23 cellular contexts compared by ENCODE assay signal in the genomic region with DNA sequence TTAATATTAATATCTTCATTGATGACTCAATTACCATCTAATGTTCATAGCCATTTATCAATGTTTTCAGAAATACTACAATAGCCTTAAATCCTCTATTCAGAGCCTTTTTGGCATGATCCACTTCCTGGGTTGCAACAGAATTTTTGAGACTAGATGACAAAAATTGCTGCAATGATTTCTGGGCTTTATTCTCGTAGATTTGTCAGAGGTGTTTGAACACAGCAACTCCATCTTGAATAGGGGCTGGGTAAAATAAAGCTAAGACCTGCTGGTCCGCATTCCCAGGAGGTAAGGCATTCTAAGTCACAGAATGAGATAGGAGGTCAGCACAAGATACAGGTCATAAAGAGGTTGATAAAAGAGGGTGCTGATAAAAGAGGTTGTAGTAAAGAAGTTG.
A peak's percentile ranks its signal among the peaks of the same experiment; 100 is the strongest.
DNase-seq lines count a peak whose midpoint lies in the region; FAIRE-seq and TF ChIP-seq lines count a peak whose summit lies in the region.
"Had no signal": no experiment of that assay in that cellular context is flagged by ENCODE, and none has a peak within 500 bp of the region (broad histone marks: within the 10 kb centered on the region; RNA-seq: fewer than 3 reads in every experiment).

No MANE protein-coding gene starts in this region.

- no peaks in the 10 kb centered on the region for H3K27me3 Mint-ChIP-seq in MCF 10A (ENCODE audit: insufficient read depth, unreplicated experiment)
- H3K27me3 Mint-ChIP-seq: B cell; CD4-positive, CD25-positive, alpha-beta regulatory T cell had no signal

- DNase-seq in MCF 10A (ENCODE audit: unreplicated experiment) (no peak), breast epithelium (ENCODE audit: low spot score in 2 of 2) (no peak), H1 (ENCODE audit: low read depth in 1 of 2, low spot score in 2 of 2) (no peak), keratinocyte (ENCODE audit: low read depth, low spot score) (no peak), trophoblast cell (peak; percentile 70 to 88), MV-4-11 (lab: John Stamatoyannopoulos, UW) (no peak), esophagus squamous epithelium (lab: John Stamatoyannopoulos, UW) (no peak), RPMI8226 (no peak)
- DNase-seq: CD4-positive, CD25-positive, alpha-beta regulatory T cell; CD8-positive, alpha-beta T cell; DMS153; EL; GDM1 had no signal

- H4K20me1 ChIP-seq in H1 (replicated peaks in 1 of 2; ENCODE audit: control insufficient read depth in 1 of 2, insufficient read depth in 2 of 2, low read length in 2 of 2) (no peaks in the 10 kb centered on the region), keratinocyte (ENCODE audit: control insufficient read depth, extremely low read depth, insufficient read depth, low read length) (no peaks in the 10 kb centered on the region)
- H4K20me1 ChIP-seq: BLaER1 had no signal

- POLR2A ChIA-PET in MCF 10A (lab: Yijun Ruan, JAX) (interaction anchor here (0.7 kb wide), 1 partner anchor 593 kb away, joined by 6 read pairs; no protein-coding TSS in a partner anchor), H1 (lab: Charles Lee; ENCODE audit: partially characterized antibody) (no interaction called here)

- no peak overlapping the region for H2BK15ac ChIP-seq in H1 (ENCODE audit: low read length)

- no peaks in the 10 kb centered on the region for H3K27me3 ChIP-seq in breast epithelium
- no peaks in the 10 kb centered on the region for H3K27me3 ChIP-seq in H1 (replicated peaks in 1 of 4; ENCODE audit: control insufficient read depth in 3 of 4, extremely low read depth in 1 of 4, insufficient read depth in 3 of 4, low read length in 3 of 4)
- H3K27me3 ChIP-seq in keratinocyte (ENCODE audit: control insufficient read depth, extremely low read depth, insufficient read depth, low read length), result no peaks in the 10 kb centered on the region
- H3K27me3 ChIP-seq in trophoblast cell (ENCODE audit: insufficient read depth, low read length), result no peaks in the 10 kb centered on the region
- H3K27me3 ChIP-seq in esophagus squamous epithelium, result no peaks in the 10 kb centered on the region
- H3K27me3 ChIP-seq: BLaER1 had no signal

- peak overlapping the region; percentile 68 for H3K27ac Mint-ChIP-seq in MCF 10A (ENCODE audit: low read depth, unreplicated experiment)
- H3K27ac Mint-ChIP-seq: B cell; CD4-positive, CD25-positive, alpha-beta regulatory T cell; CD8-positive, alpha-beta T cell; GM23338 had no signal

- H4K91ac ChIP-seq in H1 (replicated peaks; ENCODE audit: insufficient read length, low read length) (no peak overlapping the region), trophoblast cell (ENCODE audit: low read depth, low read length) (no peak overlapping the region)

- TF ChIP-seq POLR2A in breast epithelium (IDR thresholded peaks at IDR 0.05) (no peak), H1 (IDR thresholded peaks at IDR 0.05; ENCODE audit: control extremely low read depth in 1 of 2, low read depth in 2 of 2, low read length in 2 of 2) (no peak), esophagus squamous epithelium (IDR thresholded peaks at IDR 0.05) (no peak)

- WGBS in H1 (ENCODE audit: extremely low coverage in 1 of 2, insufficient coverage in 1 of 2, insufficient read length in 1 of 2, insufficient replicate concordance in 2 of 2, low coverage in 1 of 2, low lambda C conversion rate in 2 of 2, missing lambda C conversion rate in 1 of 2), 2 experiments, result 96% methylated on average over 2 of the region's 2 CpGs; no CpG with 5 or more reads in 1 of the 2 experiments
- WGBS in trophoblast cell (ENCODE audit: extremely low coverage, insufficient coverage, insufficient read length), result no CpG with 5 or more reads among the region's 2 CpGs
- 62 to 75% methylated on average over 2 of the region's 2 CpGs for WGBS in esophagus squamous epithelium, 2 donors

- no peaks in the 10 kb centered on the region for H3K9me3 Mint-ChIP-seq in MCF 10A (ENCODE audit: unreplicated experiment)

- no peaks in the 10 kb centered on the region for H3K36me3 Mint-ChIP-seq in MCF 10A (ENCODE audit: insufficient read depth, unreplicated experiment)
- H3K36me3 Mint-ChIP-seq: CD4-positive, CD25-positive, alpha-beta regulatory T cell; CD8-positive, alpha-beta T cell had no signal

- H2AFZ ChIP-seq in H1 (ENCODE audit: low read length), result 0 out of 2 replicates have a peak overlapping the region, but pooled peaks have one; percentile 23
- peak overlapping the region; percentile 87 for H2AFZ ChIP-seq in keratinocyte (ENCODE audit: control insufficient read depth, low read length)
- H2AFZ ChIP-seq in trophoblast cell (ENCODE audit: insufficient read depth, low read length, poor library complexity), result no peak overlapping the region
- H2AFZ ChIP-seq: GM23338 had no signal

- H4K8ac ChIP-seq in H1 (ENCODE audit: extremely low read depth, insufficient read depth, low read length) (no peak overlapping the region), trophoblast cell (ENCODE audit: low read depth, low read length) (no peak overlapping the region)

- BruUV-seq in MCF 10A (replicated peaks; lab: Mats Ljungman, UMichigan), result no TSS peak

- H3K9ac ChIP-seq in H1 (replicated peaks in 1 of 4; ENCODE audit: extremely low read depth in 1 of 4, low read depth in 3 of 4, low read length in 3 of 4) (no peak overlapping the region), keratinocyte (ENCODE audit: control insufficient read depth, extremely low read depth, insufficient read depth, low read length) (no peak overlapping the region), trophoblast cell (ENCODE audit: low read length) (no peak overlapping the region)
- H3K9ac ChIP-seq: BLaER1 had no signal

- dilution Hi-C loops in keratinocyte (cut with MboI; ENCODE audit: extremely low pct_ligation_motif_present, low sequenced_read_pairs), result no loop called here

- H3K79me2 ChIP-seq in H1 (ENCODE audit: control insufficient read depth in 1 of 2, insufficient read depth in 2 of 2, low read length in 2 of 2), result no peaks in the 10 kb centered on the region
- no peaks in the 10 kb centered on the region for H3K79me2 ChIP-seq in keratinocyte (ENCODE audit: control insufficient read depth, insufficient read depth, low read length)
- no peaks in the 10 kb centered on the region for H3K79me2 ChIP-seq in trophoblast cell (ENCODE audit: control insufficient read depth, insufficient read depth, low read length, poor library complexity)

- CTCF ChIA-PET in MCF 10A (lab: Yijun Ruan, JAX) (no interaction called here), H1 (lab: Charles Lee; ENCODE audit: partially characterized antibody) (no interaction called here)

- no peak for TF ChIP-seq RAD21 in H1 (IDR thresholded peaks at IDR 0.05 in 1 of 2, conservative IDR thresholded peaks at IDR 0.05 in 1 of 2; ENCODE audit: low read depth in 2 of 2, low read length in 2 of 2)

- no peak overlapping the region for H2BK120ac ChIP-seq in H1 (replicated peaks; ENCODE audit: low read depth, low read length)
- no peak overlapping the region for H2BK120ac ChIP-seq in trophoblast cell (ENCODE audit: insufficient read depth, low read length, poor library complexity)

- H3K23me2 ChIP-seq in H1 (ENCODE audit: low read depth, low read length), result no peaks in the 10 kb centered on the region

- intact Hi-C loops in MCF 10A (cut with micrococcal nuclease) (no loop called here), breast epithelium (cut with DNase I; ENCODE audit: low total_unique reads) (no loop called here), esophagus squamous epithelium (cut with DNase I) (no loop called here)

- H3K4me2 ChIP-seq in H1 (ENCODE audit: insufficient read depth in 1 of 2, low read depth in 2 of 2, low read length in 2 of 2) (no peak overlapping the region), keratinocyte (ENCODE audit: control insufficient read depth, extremely low read depth, insufficient read depth, low read depth, low read length) (peak overlapping the region; percentile 71), trophoblast cell (ENCODE audit: low read length) (no peak overlapping the region)
- H3K4me2 ChIP-seq: BLaER1, GM23338 had no signal

- H3K4me3 Mint-ChIP-seq in MCF 10A (ENCODE audit: unreplicated experiment), result no peak overlapping the region
- H3K4me3 Mint-ChIP-seq: B cell; CD4-positive, CD25-positive, alpha-beta regulatory T cell; CD8-positive, alpha-beta T cell; GM23338 had no signal

- H3K9me3 ChIP-seq in breast epithelium (no peaks in the 10 kb centered on the region), H1 (ENCODE audit: insufficient read depth in 2 of 2, low read depth in 1 of 2, low read length in 1 of 2) (no peaks in the 10 kb centered on the region), keratinocyte (ENCODE audit: control insufficient read depth, low read depth, low read length) (no peaks in the 10 kb centered on the region), trophoblast cell (ENCODE audit: insufficient read depth, low read depth, low read length) (no peaks in the 10 kb centered on the region), esophagus squamous epithelium (no peaks in the 10 kb centered on the region)
- H3K9me3 ChIP-seq: BLaER1, Caco-2, HAP-1 had no signal

- H3K56ac ChIP-seq in H1 (replicated peaks; ENCODE audit: insufficient read length, low read depth, low read length), result no peak overlapping the region

- H3K23ac ChIP-seq in H1 (ENCODE audit: insufficient read length), result no peak overlapping the region
- H3K23ac ChIP-seq in trophoblast cell (ENCODE audit: low read length), result no peak overlapping the region

- no peak overlapping the region for H2BK20ac ChIP-seq in H1 (ENCODE audit: low read length)

- no peak for TF ChIP-seq EP300 in H1 (IDR thresholded peaks at IDR 0.05; ENCODE audit: borderline replicate concordance in 1 of 2, low read depth in 2 of 2, low read length in 2 of 2)

- H3K79me1 ChIP-seq in H1 (ENCODE audit: low read depth, low read length), result no peaks in the 10 kb centered on the region
- H3K79me1 ChIP-seq in trophoblast cell (ENCODE audit: low read length), result no peaks in the 10 kb centered on the region

- H2BK12ac ChIP-seq in H1 (ENCODE audit: low read depth, low read length), result no peak overlapping the region
- H2BK12ac ChIP-seq in trophoblast cell (ENCODE audit: low read length), result no peak overlapping the region

- H2AK5ac ChIP-seq in H1 (ENCODE audit: low read depth, low read length), result no peak overlapping the region
- no peak overlapping the region for H2AK5ac ChIP-seq in trophoblast cell (ENCODE audit: low read length)

- H3K27ac ChIP-seq in breast epithelium, result no peak overlapping the region
- no peak overlapping the region for H3K27ac ChIP-seq in H1 (ENCODE audit: low read depth, low read length)
- H3K27ac ChIP-seq in keratinocyte (ENCODE audit: control insufficient read depth, insufficient read depth, low read length), result no peak overlapping the region
- H3K27ac ChIP-seq in trophoblast cell (ENCODE audit: low read depth, low read length), result no peak overlapping the region
- H3K27ac ChIP-seq in esophagus squamous epithelium, result peak overlapping the region in 1 of 4 donors; percentile 19
- H3K27ac ChIP-seq: 22Rv1, BLaER1, C4-2B had no signal

- H3K4ac ChIP-seq in H1 (replicated peaks; ENCODE audit: insufficient read length, low read depth, low read length) (no peak overlapping the region), trophoblast cell (ENCODE audit: low read depth, low read length) (no peak overlapping the region)

- peaks cover 11% of the 10 kb centered on the region for H3K4me1 Mint-ChIP-seq in MCF 10A (ENCODE audit: insufficient read depth, unreplicated experiment)
- H3K4me1 Mint-ChIP-seq: CD4-positive, CD25-positive, alpha-beta regulatory T cell had no signal

- H2BK5ac ChIP-seq in H1 (ENCODE audit: low read depth, low read length) (no peak overlapping the region), trophoblast cell (ENCODE audit: low read depth, low read length, poor library complexity) (no peak overlapping the region)

- TF ChIP-seq CTCF in MCF 10A (IDR thresholded peaks at IDR 0.05; ENCODE audit: unreplicated experiment) (no peak), breast epithelium (IDR thresholded peaks at IDR 0.05) (no peak), H1 (IDR thresholded peaks at IDR 0.05; ENCODE audit: control extremely low read depth in 1 of 3, insufficient read depth in 1 of 3, low read depth in 1 of 3, low read length in 3 of 3) (no peak), keratinocyte (optimal IDR thresholded peaks at IDR 0.05 in 1 of 3, IDR thresholded peaks at IDR 0.05 in 1 of 3, conservative IDR thresholded peaks at IDR 0.05 in 1 of 3; ENCODE audit: extremely low read depth in 1 of 3, insufficient read depth in 2 of 3, low read length in 3 of 3) (no peak), esophagus squamous epithelium (IDR thresholded peaks at IDR 0.05) (no peak)

- H3K4me1 ChIP-seq in breast epithelium (no peaks in the 10 kb centered on the region), H1 (replicated peaks in 1 of 4; ENCODE audit: control insufficient read depth in 3 of 4, insufficient read depth in 4 of 4, low read length in 3 of 4) (peaks cover 0 to 4% (median 0%) of the 10 kb centered on the region in 4 experiments; a peak in 1 of 7 replicates), keratinocyte (ENCODE audit: control insufficient read depth, extremely low read depth, insufficient read depth, low read length) (peaks cover 9% of the 10 kb centered on the region), trophoblast cell (ENCODE audit: control insufficient read depth in 1 of 2, insufficient read depth in 2 of 2, low read length in 2 of 2) (no peaks in the 10 kb centered on the region), esophagus squamous epithelium (peaks cover 0 to 14% (median 0%) of the 10 kb centered on the region in 3 donors)
- H3K4me1 ChIP-seq: HAP-1 had no signal

- H3K4me3 ChIP-seq in breast epithelium (no peak overlapping the region), H1 (ENCODE audit: extremely low read depth in 1 of 4, insufficient read depth in 2 of 4, low read depth in 3 of 4, low read length in 4 of 4) (no peak overlapping the region), keratinocyte (ENCODE audit: control insufficient read depth in 2 of 3, extremely low read depth in 1 of 3, insufficient read depth in 2 of 3, low read depth in 1 of 3, low read length in 3 of 3) (no peak overlapping the region), trophoblast cell (ENCODE audit: low read depth, low read length) (no peak overlapping the region), esophagus squamous epithelium (no peak overlapping the region)
- H3K4me3 ChIP-seq: BLaER1, GM12878, GM23338, HAP-1 had no signal

- H3K9me1 ChIP-seq in keratinocyte (ENCODE audit: control insufficient read depth, extremely low read depth, insufficient read depth, low read length), result no peaks in the 10 kb centered on the region

- FAIRE-seq in H1 (lab: Jason Lieb, UNC), result no peak
- FAIRE-seq in keratinocyte (lab: Jason Lieb, UNC), result peak; percentile 29
- FAIRE-seq: A204.1, GM12878, GM18507 had no signal

- no peaks in the 10 kb centered on the region for H3K36me3 ChIP-seq in breast epithelium
- no peaks in the 10 kb centered on the region for H3K36me3 ChIP-seq in H1 (ENCODE audit: control insufficient read depth in 2 of 4, insufficient read depth in 4 of 4, low read length in 3 of 4)
- no peaks in the 10 kb centered on the region for H3K36me3 ChIP-seq in keratinocyte (ENCODE audit: control insufficient read depth in 2 of 2, extremely low read depth in 1 of 2, insufficient read depth in 2 of 2, low read length in 2 of 2)
- H3K36me3 ChIP-seq in trophoblast cell (ENCODE audit: control insufficient read depth in 1 of 2, insufficient read depth in 2 of 2, low read length in 2 of 2), result no peaks in the 10 kb centered on the region
- H3K36me3 ChIP-seq in esophagus squamous epithelium, result no peaks in the 10 kb centered on the region
- H3K36me3 ChIP-seq: BLaER1, HAP-1 had no signal

- H4K5ac ChIP-seq in H1 (ENCODE audit: insufficient read length, low read depth, low read length), result no peak overlapping the region

- H3K18ac ChIP-seq in H1 (ENCODE audit: extremely low read depth, low read length) (no peak overlapping the region), trophoblast cell (ENCODE audit: low read length) (no peak overlapping the region)

- no peak overlapping the region for H4K12ac ChIP-seq in trophoblast cell (ENCODE audit: low read depth, low read length)

- H3K14ac ChIP-seq in H1 (ENCODE audit: insufficient read length), result no peak overlapping the region
- H3K14ac ChIP-seq in trophoblast cell (ENCODE audit: low read length), result no peak overlapping the region

Comparison
In these comparisons a context has a peak if more than half of its experiments do, and no peak if none do; other contexts are left out.
1. DNase-seq: peak in trophoblast cell (2 of 2); none in MCF 10A (single experiment), breast epithelium (0 of 2), H1 (0 of 2), keratinocyte (single experiment), MV-4-11 (single experiment), esophagus squamous epithelium (single experiment) and RPMI8226 (single experiment).